31 cellular contexts compared by ENCODE assay signal in genomic region chr1:166327886-166328285, GRCh38.
"Had no signal": no experiment of that assay in that cellular context is flagged by ENCODE, and none has a peak within 500 bp of the region (broad histone marks: within the 10 kb centered on the region; RNA-seq: fewer than 3 reads in every experiment).

No MANE protein-coding gene starts in this region.

- H3K4me1 ChIP-seq: Peyer's patch, SJSA1 had no signal

- H3K27ac ChIP-seq: Peyer's patch, SJSA1 had no signal

- DNase-seq: Kasumi-1, KG1, MG63, NCI-H1048, NCI-H1092 treated with DMSO at 0.1 percent for 48 hours, NCI-H1105 treated with DMSO at 0.1 percent for 48 hours, NCI-H1417, NCI-H1436, NCI-H146, NCI-H1694, NCI-H187, NCI-H1930, NCI-H2029 treated with DMSO at 0.1 percent for 48 hours, NCI-H2081 treated with DMSO at 0.1 percent for 48 hours, NCI-H2107, NCI-H2171, NCI-H226, NCI-H446 treated with DMSO at 0.1 percent for 48 hours, NCI-H510A, NCI-H526, NCI-H69, NCI-H748 treated with DMSO at 0.1 percent for 48 hours, OCI-M1, PC-3, Peyer's patch, RPMI8226, SHP77 treated with DMSO at 0.1 percent for 48 hours, SK-N-SH, SW 1271 had no signal

- H3K4me3 ChIP-seq: K562, MG63, Peyer's patch, SJSA1 had no signal

- H3K27me3 ChIP-seq: Peyer's patch had no signal

- ATAC-seq: K562, PC-3 had no signal

- H3K9ac ChIP-seq: SK-N-SH had no signal

- H3K4me2 ChIP-seq: SK-N-SH had no signal

- H3K36me3 ChIP-seq: MG63, Peyer's patch, SJSA1 had no signal

- H3K9me3 ChIP-seq: MG63, Peyer's patch, SJSA1, SK-N-SH had no signal
